ENCODE assay signal across 19 cellular contexts in genomic region chr1:121459235-121459634, GRCh38.
"Had no signal": no experiment of that assay in that cellular context is flagged by ENCODE, and none has a peak within 500 bp of the region (broad histone marks: within the 10 kb centered on the region; RNA-seq: fewer than 3 reads in every experiment).

No MANE protein-coding gene starts in this region.

- H3K79me2 ChIP-seq: hepatocyte had no signal

- H3K27ac Mint-ChIP-seq: endodermal cell, nephron progenitor cell had no signal

- H3K9me3 Mint-ChIP-seq: endodermal cell, nephron progenitor cell had no signal

- FAIRE-seq: endothelial cell of umbilical vein had no signal

- H3K27me3 ChIP-seq: colonic mucosa, foreskin keratinocyte, hepatocyte, right lobe of liver, spleen had no signal

- H3K9me3 ChIP-seq: colonic mucosa, psoas muscle, right lobe of liver, spleen had no signal

- H3K4me3 Mint-ChIP-seq: endodermal cell; nephron progenitor cell; stimulated activated naive B cell treated with anti-CD40 and anti-IgM and Interleukin-4, amounts not matched to agents 10 μg/mL and 1 μg/mL and 100 μg/mL, for 72 hours had no signal

- H2AFZ ChIP-seq: hepatocyte had no signal

- DNase-seq: colonic mucosa; dermis blood vessel endothelial cell; endodermal cell; erythroblast; foreskin keratinocyte; head of caudate nucleus; kidney glomerular epithelial cell; mesendoderm; nephron progenitor cell; psoas muscle; retina; right lobe of liver; spleen; stimulated activated CD4-positive, alpha-beta T cell treated with anti-CD3 and anti-CD28 coated beads, Interleukin-15, amount 100 ng/mL, for 24 hours; stimulated activated CD4-positive, alpha-beta T cell treated with anti-CD3 and anti-CD28 coated beads, Interleukin-2, amount 100 ng/mL, for 24 hours; stimulated activated CD4-positive, alpha-beta T cell treated with anti-CD3 and anti-CD28 coated beads, Interleukin-4, amount 100 ng/mL, for 4 hours; stimulated activated naive B cell treated with anti-CD40 and anti-IgM and Interleukin-4, amounts not matched to agents 10 μg/mL and 1 μg/mL and 100 μg/mL, for 72 hours had no signal

- H3K27ac ChIP-seq: colonic mucosa, foreskin keratinocyte, hepatocyte, psoas muscle, right lobe of liver had no signal

- H3K4me1 ChIP-seq: colonic mucosa, foreskin keratinocyte, psoas muscle, right lobe of liver had no signal

- H3K4me2 ChIP-seq: hepatocyte had no signal

- ATAC-seq: foreskin keratinocyte, psoas muscle had no signal

- H3K36me3 ChIP-seq: colonic mucosa, right lobe of liver, spleen had no signal

- H3K4me3 ChIP-seq: colonic mucosa, hepatocyte, psoas muscle, right lobe of liver had no signal

- H3K36me3 Mint-ChIP-seq: stimulated activated naive B cell treated with anti-CD40 and anti-IgM and Interleukin-4, amounts not matched to agents 10 μg/mL and 1 μg/mL and 100 μg/mL, for 72 hours had no signal
